8 cellular contexts compared by ENCODE assay signal in genomic region chr5:141811287-141812155, GRCh38.
A peak's percentile ranks its signal among the peaks of the same experiment; 100 is the strongest.
DNase-seq lines count a peak whose midpoint lies in the region; ATAC-seq and TF ChIP-seq lines count a peak whose summit lies in the region.

No MANE protein-coding gene starts in this region.

- ATAC-seq in Right ventricle myocardium superior (ENCODE audit: poor library complexity), result no peak
- ATAC-seq in HG03342 (IDR thresholded peaks at IDR 0.05; ENCODE audit: unreplicated experiment), result peak; percentile 75
- peak; percentile 80 to 87 for ATAC-seq in naive thymus-derived CD8-positive, alpha-beta T cell

- POLR2A ChIA-PET in naive thymus-derived CD8-positive, alpha-beta T cell (lab: Charles Lee), result interaction anchor here (0.6 kb wide), 1 partner anchor 38 kb away, joined by 3 read pairs; no protein-coding TSS in a partner anchor

- peaks cover 36% of the 10 kb centered on the region for H3K27me3 ChIP-seq in cardiac muscle cell

- H3K4me3 Mint-ChIP-seq in naive thymus-derived CD8-positive, alpha-beta T cell, result no peak overlapping the region

- H3K27ac Mint-ChIP-seq in naive thymus-derived CD8-positive, alpha-beta T cell, result peak overlapping the region in 3 of 10 donors; percentile 27 to 70 (median 53)

- peaks cover 31 to 72% (median 44%) of the 10 kb centered on the region in 5 donors for H3K27me3 Mint-ChIP-seq in naive thymus-derived CD8-positive, alpha-beta T cell

- peak; percentile 76 for TF ChIP-seq CTCF in cardiac muscle cell (IDR thresholded peaks at IDR 0.05; ENCODE audit: low read depth, low read length)

- H3K4me1 Mint-ChIP-seq in naive thymus-derived CD8-positive, alpha-beta T cell, result peaks cover 0 to 7% (median 2%) of the 10 kb centered on the region in 4 donors

- peak in 1 of 2 donors; percentile 50 for DNase-seq in cardiac muscle cell (ENCODE audit: low read depth in 1 of 2, low spot score in 1 of 2)
- no peak for DNase-seq in Right ventricle myocardium superior
- peak; percentile 13 for DNase-seq in T-helper 9 cell
- DNase-seq in dermis blood vessel endothelial cell, result peak; percentile 25
- DNase-seq in naive thymus-derived CD8-positive, alpha-beta T cell, result peak in 9 of 10 donors; percentile 4 to 65 (median 22)
- no peak for DNase-seq in ureter (ENCODE audit: low spot score)
- DNase-seq in COLO829 (ENCODE audit: low spot score), result no peak

- intact Hi-C loops in Right ventricle myocardium superior (cut with DNase I), result loop anchor here (5.0 to 10.0 kb wide), 2 partner anchors 66 to 107 kb away; partner anchors contain the start of gene PCDH1

- H3K4me3 ChIP-seq in cardiac muscle cell, result no peak overlapping the region

- H3K27ac ChIP-seq in cardiac muscle cell, result no peak overlapping the region

- H3K4me1 ChIP-seq in cardiac muscle cell (ENCODE audit: low read depth), result no peaks in the 10 kb centered on the region

- no peaks in the 10 kb centered on the region for H3K9me3 ChIP-seq in cardiac muscle cell (ENCODE audit: low read depth)

- H3K9me3 Mint-ChIP-seq in naive thymus-derived CD8-positive, alpha-beta T cell, result no peaks in the 10 kb centered on the region

- H3K36me3 Mint-ChIP-seq in naive thymus-derived CD8-positive, alpha-beta T cell, result no peaks in the 10 kb centered on the region

- H3K36me3 ChIP-seq in cardiac muscle cell, result no peaks in the 10 kb centered on the region

Comparison
In these comparisons a context has a peak if more than half of its experiments do, and no peak if none do; other contexts are left out.
1. DNase-seq: peak in T-helper 9 cell (single experiment), dermis blood vessel endothelial cell (single experiment) and naive thymus-derived CD8-positive, alpha-beta T cell (9 of 10); none in Right ventricle myocardium superior (single experiment), ureter (single experiment) and COLO829 (single experiment).